10 cellular contexts compared by ENCODE assay signal in the genomic region with DNA sequence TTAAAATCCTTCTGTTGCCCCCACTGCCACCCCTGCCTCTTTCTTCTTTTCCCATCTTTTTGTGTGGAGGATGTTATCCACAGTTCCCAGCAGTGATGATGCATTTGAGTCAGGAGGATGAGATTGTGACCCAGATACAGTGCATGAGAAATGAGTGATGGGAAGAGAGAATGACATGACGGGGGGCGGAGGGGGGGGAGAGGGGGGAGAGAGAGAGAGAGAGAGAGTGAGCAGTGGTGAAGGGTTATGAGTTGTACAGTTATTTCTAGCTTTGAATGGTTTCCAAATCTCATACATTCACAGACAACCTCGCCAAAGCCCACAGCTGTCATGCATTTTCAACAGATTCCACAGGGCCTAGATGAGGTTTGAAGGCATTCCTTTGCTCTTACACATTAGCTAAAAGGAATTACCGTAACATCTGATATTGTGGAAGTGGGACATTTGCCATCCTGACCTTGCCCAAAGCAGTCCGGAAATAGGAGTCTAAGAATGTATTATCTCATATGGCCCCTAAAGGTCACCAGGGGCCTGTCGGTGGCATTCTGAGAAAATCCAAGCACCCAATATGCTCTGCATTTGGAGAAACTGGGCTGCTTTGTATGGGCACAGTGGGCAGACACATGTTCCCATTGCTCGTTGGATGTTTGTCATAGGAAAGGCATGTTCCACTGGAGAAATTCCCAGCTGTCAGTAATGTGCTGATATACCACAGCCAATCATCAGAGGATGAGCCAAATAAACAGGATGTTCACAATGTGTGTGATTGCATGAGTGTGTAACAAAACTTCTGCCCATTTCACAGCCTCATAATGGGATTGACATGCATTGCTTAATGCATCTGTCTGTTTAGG.
A peak's percentile ranks its signal among the peaks of the same experiment; 100 is the strongest.
DNase-seq lines count a peak whose midpoint lies in the region; ATAC-seq and TF ChIP-seq lines count a peak whose summit lies in the region.
"Had no signal": no experiment of that assay in that cellular context is flagged by ENCODE, and none has a peak within 500 bp of the region (broad histone marks: within the 10 kb centered on the region; RNA-seq: fewer than 3 reads in every experiment).

No MANE protein-coding gene starts in this region.

- ATAC-seq in omental fat pad (ENCODE audit: low FRiP score) (peak; percentile 91), GM19023 (IDR thresholded peaks at IDR 0.05; ENCODE audit: unreplicated experiment) (no peak)
- no peak for ATAC-seq in activated T-cell treated with anti-CD3 and anti-CD28 coated beads, Interleukin-2, amount 50 U/mL, for 4 hours

- no peaks in the 10 kb centered on the region for H3K27me3 Mint-ChIP-seq in activated T-cell treated with anti-CD3 and anti-CD28 coated beads, Interleukin-2, amount 50 U/mL, for 4 hours (ENCODE audit: low read depth)
- no peaks in the 10 kb centered on the region for H3K27me3 Mint-ChIP-seq in T-helper 2 cell treated with Interferon-gamma antibody and Interleukin-4, amounts not matched to agents 5 μg/mL and 100 μg/mL, for 36 hours (ENCODE audit: low read depth)

- no peak overlapping the region for H3K4me3 ChIP-seq in fibroblast of the aortic adventitia (ENCODE audit: low read depth, low read length)

- H3K4me1 Mint-ChIP-seq in activated T-cell treated with anti-CD3 and anti-CD28 coated beads, Interleukin-2, amount 50 U/mL, for 4 hours (ENCODE audit: low read depth) = no peaks in the 10 kb centered on the region
- no peaks in the 10 kb centered on the region for H3K4me1 Mint-ChIP-seq in T-helper 2 cell treated with Interferon-gamma antibody and Interleukin-4, amounts not matched to agents 5 μg/mL and 100 μg/mL, for 36 hours (ENCODE audit: low read depth)

- no peaks in the 10 kb centered on the region for H3K9me3 Mint-ChIP-seq in activated T-cell treated with anti-CD3 and anti-CD28 coated beads, Interleukin-2, amount 50 U/mL, for 4 hours
- H3K9me3 Mint-ChIP-seq in T-helper 2 cell treated with Interferon-gamma antibody and Interleukin-4, amounts not matched to agents 5 μg/mL and 100 μg/mL, for 36 hours = no peaks in the 10 kb centered on the region

- TF ChIP-seq CTCF in AG09319 (IDR thresholded peaks at IDR 0.05; ENCODE audit: low read depth, low read length) = no peak
- TF ChIP-seq CTCF in fibroblast of the aortic adventitia (IDR thresholded peaks at IDR 0.05; ENCODE audit: insufficient read depth, low read length) = no peak
- no peak for TF ChIP-seq CTCF in omental fat pad (IDR thresholded peaks at IDR 0.05)

- H3K36me3 Mint-ChIP-seq in activated T-cell treated with anti-CD3 and anti-CD28 coated beads, Interleukin-2, amount 50 U/mL, for 4 hours (ENCODE audit: insufficient read depth) = no peaks in the 10 kb centered on the region
- no peaks in the 10 kb centered on the region for H3K36me3 Mint-ChIP-seq in T-helper 2 cell treated with Interferon-gamma antibody and Interleukin-4, amounts not matched to agents 5 μg/mL and 100 μg/mL, for 36 hours (ENCODE audit: low read depth)

- no peak overlapping the region for H3K27ac Mint-ChIP-seq in T-helper 2 cell treated with Interferon-gamma antibody and Interleukin-4, amounts not matched to agents 5 μg/mL and 100 μg/mL, for 36 hours

- H3K4me3 Mint-ChIP-seq in activated T-cell treated with anti-CD3 and anti-CD28 coated beads, Interleukin-2, amount 50 U/mL, for 4 hours = no peak overlapping the region
- no peak overlapping the region for H3K4me3 Mint-ChIP-seq in T-helper 2 cell treated with Interferon-gamma antibody and Interleukin-4, amounts not matched to agents 5 μg/mL and 100 μg/mL, for 36 hours

- in situ Hi-C loops in SK-MEL-5 (cut with HindIII; ENCODE audit: low pct_unique_long_range_greater_than_20kb, low sequenced_read_pairs) = no loop called here

- DNase-seq in AG09319 (ENCODE audit: extremely low read depth, low read depth) = peak; percentile 95
- peak; percentile 43 for DNase-seq in SK-MEL-5 (ENCODE audit: low read depth, low spot score)
- peak; percentile 99 for DNase-seq in fibroblast of the aortic adventitia (ENCODE audit: low read depth)
- no peak for DNase-seq in omental fat pad (ENCODE audit: low spot score)
- DNase-seq in cortex of kidney (lab: John Stamatoyannopoulos, UW) = no peak
- DNase-seq in activated T-cell treated with anti-CD3 and anti-CD28 coated beads, Interleukin-2, amount 50 U/mL, for 4 hours = no peak
- no peak for DNase-seq in T-helper 2 cell treated with Interferon-gamma antibody and Interleukin-4, amounts not matched to agents 5 μg/mL and 100 μg/mL, for 36 hours (ENCODE audit: low spot score)
- DNase-seq: activated naive CD4-positive, alpha-beta T cell treated with anti-CD3 and anti-CD28 coated beads, Interleukin-2, amount 50 U/mL, for 16 hours; NCI-H524 had no signal

Comparison
In these comparisons a context has a peak if more than half of its experiments do, and no peak if none do; other contexts are left out.
1. DNase-seq: peak in AG09319 (single experiment), SK-MEL-5 (single experiment) and fibroblast of the aortic adventitia (single experiment); none in omental fat pad (single experiment), cortex of kidney (single experiment), activated T-cell treated with anti-CD3 and anti-CD28 coated beads, Interleukin-2, amount 50 U/mL, for 4 hours (single experiment) and T-helper 2 cell treated with Interferon-gamma antibody and Interleukin-4, amounts not matched to agents 5 μg/mL and 100 μg/mL, for 36 hours (single experiment).